8 cellular contexts compared by ENCODE assay signal in genomic region chrX:40168183-40169015, GRCh38.
DNase-seq lines count a peak whose midpoint lies in the region; ATAC-seq lines count a peak whose summit lies in the region.

No MANE protein-coding gene starts in this region.

- H3K4me3 Mint-ChIP-seq in activated T-cell treated with anti-CD3 and anti-CD28 coated beads, Interleukin-2, amount 50 U/mL, for 24 hours = peak overlapping the region; percentile 68
- peak overlapping the region; percentile 88 to 95 for H3K4me3 Mint-ChIP-seq in activated T-cell treated with anti-CD3 and anti-CD28 coated beads, Interleukin-2, amount 50 U/mL, for 72 hours
- peak overlapping the region; percentile 77 to 88 (median 81) for H3K4me3 Mint-ChIP-seq in immature natural killer cell

- peaks cover 20% of the 10 kb centered on the region for H3K4me1 ChIP-seq in thymus (ENCODE audit: control insufficient read depth, insufficient read depth, low read length)

- H3K27ac Mint-ChIP-seq in activated T-cell treated with anti-CD3 and anti-CD28 coated beads, Interleukin-2, amount 50 U/mL, for 24 hours = peak overlapping the region; percentile 80
- H3K27ac Mint-ChIP-seq in activated T-cell treated with anti-CD3 and anti-CD28 coated beads, Interleukin-2, amount 50 U/mL, for 72 hours = no peak overlapping the region
- peak overlapping the region in 2 of 6 donors; percentile 20 to 84 for H3K27ac Mint-ChIP-seq in immature natural killer cell

- peaks cover 49% of the 10 kb centered on the region for H3K4me1 Mint-ChIP-seq in activated T-cell treated with anti-CD3 and anti-CD28 coated beads, Interleukin-2, amount 50 U/mL, for 24 hours (ENCODE audit: low read depth)
- peaks cover 64% of the 10 kb centered on the region for H3K4me1 Mint-ChIP-seq in activated T-cell treated with anti-CD3 and anti-CD28 coated beads, Interleukin-2, amount 50 U/mL, for 72 hours (ENCODE audit: low read depth)
- peaks cover 47 to 48% of the 10 kb centered on the region in 2 donors for H3K4me1 Mint-ChIP-seq in immature natural killer cell

- DNase-seq in activated T-cell treated with anti-CD3 and anti-CD28 coated beads, Interleukin-2, amount 50 U/mL, for 24 hours = peak; percentile 38
- no peak for DNase-seq in activated T-cell treated with anti-CD3 and anti-CD28 coated beads, Interleukin-2, amount 50 U/mL, for 1 hour
- no peak for DNase-seq in activated T-cell treated with anti-CD3 and anti-CD28 coated beads, Interleukin-2, amount 50 U/mL, for 72 hours
- DNase-seq in immature natural killer cell (no peak), H4 (ENCODE audit: low spot score) (no peak), activated gamma-delta T cell treated with Interleukin-2 at 50 U/mL for 16 hours (no peak)

- H3K27ac ChIP-seq in thymus (ENCODE audit: low read depth) = peak overlapping the region; percentile 31

- H3K36me3 ChIP-seq in thymus (ENCODE audit: control insufficient read depth, insufficient read depth) = no peaks in the 10 kb centered on the region

- peaks cover 20% of the 10 kb centered on the region for H3K36me3 Mint-ChIP-seq in activated T-cell treated with anti-CD3 and anti-CD28 coated beads, Interleukin-2, amount 50 U/mL, for 24 hours (ENCODE audit: low read depth)
- peaks cover 1 to 12% of the 10 kb centered on the region in 2 donors for H3K36me3 Mint-ChIP-seq in activated T-cell treated with anti-CD3 and anti-CD28 coated beads, Interleukin-2, amount 50 U/mL, for 72 hours (ENCODE audit: insufficient read depth in 2 of 2)
- peaks cover 0 to 3% (median 0%) of the 10 kb centered on the region in 3 donors for H3K36me3 Mint-ChIP-seq in immature natural killer cell

- no peaks in the 10 kb centered on the region for H3K27me3 ChIP-seq in thymus (ENCODE audit: control insufficient read depth, insufficient read depth)

- no peaks in the 10 kb centered on the region for H3K9me3 ChIP-seq in thymus (ENCODE audit: control insufficient read depth)

- 64% methylated on average over 58 of the region's 60 CpGs for WGBS in thymus

- H3K27me3 Mint-ChIP-seq in activated T-cell treated with anti-CD3 and anti-CD28 coated beads, Interleukin-2, amount 50 U/mL, for 24 hours = peaks cover 74% of the 10 kb centered on the region
- H3K27me3 Mint-ChIP-seq in activated T-cell treated with anti-CD3 and anti-CD28 coated beads, Interleukin-2, amount 50 U/mL, for 72 hours (ENCODE audit: low read depth) = peaks cover 34% of the 10 kb centered on the region
- H3K27me3 Mint-ChIP-seq in immature natural killer cell (ENCODE audit: low read depth in 3 of 3) = peaks cover 22 to 30% (median 22%) of the 10 kb centered on the region in 3 donors

- no peaks in the 10 kb centered on the region for H3K9me3 Mint-ChIP-seq in activated T-cell treated with anti-CD3 and anti-CD28 coated beads, Interleukin-2, amount 50 U/mL, for 24 hours
- H3K9me3 Mint-ChIP-seq in activated T-cell treated with anti-CD3 and anti-CD28 coated beads, Interleukin-2, amount 50 U/mL, for 72 hours = no peaks in the 10 kb centered on the region
- H3K9me3 Mint-ChIP-seq in immature natural killer cell = peaks cover 0 to 5% (median 0%) of the 10 kb centered on the region in 6 donors

- H3K4me3 ChIP-seq in thymus (ENCODE audit: low read length) = peak overlapping the region; percentile 45

- no peak for ATAC-seq in activated T-cell treated with anti-CD3 and anti-CD28 coated beads, Interleukin-2, amount 50 U/mL, for 72 hours (replicated peaks in 1 of 2)
- ATAC-seq in GM19023 (IDR thresholded peaks at IDR 0.05; ENCODE audit: unreplicated experiment) = no peak
